ENCODE assay signal across 16 cellular contexts in the genomic region with DNA sequence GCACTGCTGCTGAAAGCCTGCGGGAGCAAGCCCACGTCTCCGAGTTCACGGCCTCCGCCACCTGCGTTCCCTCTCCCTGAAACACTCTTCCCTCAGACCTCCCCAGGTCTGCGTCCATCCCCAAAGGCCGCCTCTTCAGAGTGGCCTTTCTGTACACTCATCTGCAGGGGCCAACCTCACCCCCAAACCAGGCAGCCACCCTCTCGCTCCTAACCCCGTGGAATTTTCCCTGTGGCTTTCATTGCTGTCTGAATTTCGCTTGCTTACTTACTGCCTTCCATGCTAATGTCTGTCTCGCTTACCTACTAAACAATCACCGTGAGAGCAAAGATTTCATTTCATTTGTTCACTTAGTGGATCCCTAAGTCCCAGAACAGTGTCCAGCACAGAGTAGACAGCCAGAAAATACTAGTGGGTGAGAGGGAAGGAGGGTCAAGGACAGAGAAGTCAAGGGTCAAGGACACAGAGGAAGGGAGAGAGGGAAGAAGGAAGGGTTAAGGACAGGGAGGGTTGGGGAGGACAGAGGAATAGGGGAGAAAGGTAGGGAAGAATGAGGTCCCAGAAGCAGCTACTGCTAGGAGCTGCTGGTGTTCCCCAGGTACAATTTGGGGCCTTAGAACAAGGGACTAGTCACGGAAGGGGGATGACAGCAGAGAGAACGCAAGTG.
A peak's percentile ranks its signal among the peaks of the same experiment; 100 is the strongest.
DNase-seq lines count a peak whose midpoint lies in the region; ATAC-seq and TF ChIP-seq lines count a peak whose summit lies in the region.
"Had no signal": no experiment of that assay in that cellular context is flagged by ENCODE, and none has a peak within 500 bp of the region (broad histone marks: within the 10 kb centered on the region; RNA-seq: fewer than 3 reads in every experiment).

No MANE protein-coding gene starts in this region.

- no peak for DNase-seq in activated naive CD4-positive, alpha-beta T cell treated with anti-CD3 and anti-CD28 coated beads, Interleukin-2, amount 10 ng/mL, durations not matched to agents 7 days and 5 days
- no peak for DNase-seq in activated naive CD4-positive, alpha-beta T cell (lab: John Stamatoyannopoulos, UW)
- no peak for DNase-seq in activated T-helper 1 cell treated with anti-CD3 and anti-CD28 coated beads, Interleukin-12 subunit alpha, Interleukin-12 subunit beta, Interleukin-2, Interleukin-4 antibody, amounts not matched to agents 30 ng/mL and 10 ng/mL and 1 ng/mL, durations not matched to agents 14 hours and 24 hours and 36 hours (ENCODE audit: low spot score)
- no peak for DNase-seq in stimulated activated naive CD8-positive, alpha-beta T cell treated with anti-CD3 and anti-CD28 coated beads, Interleukin-15, amount 100 ng/mL, for 72 hours
- no peak for DNase-seq in adrenal gland
- DNase-seq: DMS153, H9, hippocampal formation, Karpas-422, NCI-H1694, NCI-H510A treated with DMSO at 0.1 percent for 48 hours, nucleus accumbens had no signal

- no peaks in the 10 kb centered on the region for H3K9me3 Mint-ChIP-seq in activated naive CD4-positive, alpha-beta T cell treated with anti-CD3 and anti-CD28 coated beads, Interleukin-2, amount 10 ng/mL, durations not matched to agents 7 days and 5 days
- no peaks in the 10 kb centered on the region for H3K9me3 Mint-ChIP-seq in activated T-helper 1 cell treated with anti-CD3 and anti-CD28 coated beads, Interleukin-12 subunit alpha, Interleukin-12 subunit beta, Interleukin-2, Interleukin-4 antibody, amounts not matched to agents 30 ng/mL and 10 ng/mL and 1 ng/mL, durations not matched to agents 14 hours and 24 hours and 36 hours
- H3K9me3 Mint-ChIP-seq in stimulated activated naive CD8-positive, alpha-beta T cell treated with anti-CD3 and anti-CD28 coated beads, Interleukin-15, amount 100 ng/mL, for 72 hours, result no peaks in the 10 kb centered on the region
- H3K9me3 Mint-ChIP-seq: H9 had no signal

- no peak for ATAC-seq in stimulated activated naive CD8-positive, alpha-beta T cell treated with anti-CD3 and anti-CD28 coated beads, Interleukin-15, amount 100 ng/mL, for 72 hours
- ATAC-seq in GM19463 (IDR thresholded peaks at IDR 0.05; ENCODE audit: unreplicated experiment) (no peak), GM19395 (IDR thresholded peaks at IDR 0.05; ENCODE audit: unreplicated experiment) (no peak)

- no peak overlapping the region for H3K4me3 Mint-ChIP-seq in activated naive CD4-positive, alpha-beta T cell treated with anti-CD3 and anti-CD28 coated beads, Interleukin-2, amount 10 ng/mL, durations not matched to agents 7 days and 5 days
- no peak overlapping the region for H3K4me3 Mint-ChIP-seq in activated T-helper 1 cell treated with anti-CD3 and anti-CD28 coated beads, Interleukin-12 subunit alpha, Interleukin-12 subunit beta, Interleukin-2, Interleukin-4 antibody, amounts not matched to agents 30 ng/mL and 10 ng/mL and 1 ng/mL, durations not matched to agents 14 hours and 24 hours and 36 hours
- H3K4me3 Mint-ChIP-seq in stimulated activated naive CD8-positive, alpha-beta T cell treated with anti-CD3 and anti-CD28 coated beads, Interleukin-15, amount 100 ng/mL, for 72 hours, result no peak overlapping the region
- H3K4me3 Mint-ChIP-seq: H9 had no signal

- peak overlapping the region; percentile 88 for H3K27ac ChIP-seq in mesodermal cell (ENCODE audit: low read depth, low read length, severe bottlenecking)
- H3K27ac ChIP-seq in adrenal gland, result no peak overlapping the region

- H3K4me1 ChIP-seq in mesodermal cell (ENCODE audit: control insufficient read depth, insufficient read depth, low read length, poor library complexity, severe bottlenecking) (peaks cover 54% of the 10 kb centered on the region), adrenal gland (replicated peaks in 1 of 2) (no peaks in the 10 kb centered on the region)

- H3K36me3 ChIP-seq in mesodermal cell (ENCODE audit: control insufficient read depth, insufficient read depth, low read length) (peaks cover 7% of the 10 kb centered on the region), adrenal gland (replicated peaks in 1 of 2) (no peaks in the 10 kb centered on the region)

- H3K4me3 ChIP-seq in mesodermal cell (ENCODE audit: extremely low read depth, insufficient read depth, low read length, poor library complexity, severe bottlenecking) (no peak overlapping the region), adrenal gland (no peak overlapping the region)

- no peaks in the 10 kb centered on the region for H3K27me3 ChIP-seq in adrenal gland
- H3K27me3 ChIP-seq: tibial nerve had no signal

- no peak for TF ChIP-seq POLR2A in adrenal gland (IDR thresholded peaks at IDR 0.05)

- peaks cover 51% of the 10 kb centered on the region for H3K4me1 Mint-ChIP-seq in activated naive CD4-positive, alpha-beta T cell treated with anti-CD3 and anti-CD28 coated beads, Interleukin-2, amount 10 ng/mL, durations not matched to agents 7 days and 5 days
- peaks cover 82% of the 10 kb centered on the region for H3K4me1 Mint-ChIP-seq in activated T-helper 1 cell treated with anti-CD3 and anti-CD28 coated beads, Interleukin-12 subunit alpha, Interleukin-12 subunit beta, Interleukin-2, Interleukin-4 antibody, amounts not matched to agents 30 ng/mL and 10 ng/mL and 1 ng/mL, durations not matched to agents 14 hours and 24 hours and 36 hours (ENCODE audit: low read depth)
- peaks cover 87% of the 10 kb centered on the region for H3K4me1 Mint-ChIP-seq in stimulated activated naive CD8-positive, alpha-beta T cell treated with anti-CD3 and anti-CD28 coated beads, Interleukin-15, amount 100 ng/mL, for 72 hours

- H3K9me3 ChIP-seq in mesodermal cell (ENCODE audit: control insufficient read depth, low read length) (no peaks in the 10 kb centered on the region), adrenal gland (replicated peaks in 1 of 3) (no peaks in the 10 kb centered on the region)
- H3K9me3 ChIP-seq: tibial nerve had no signal

- H3K27ac Mint-ChIP-seq in activated naive CD4-positive, alpha-beta T cell treated with anti-CD3 and anti-CD28 coated beads, Interleukin-2, amount 10 ng/mL, durations not matched to agents 7 days and 5 days, result peak overlapping the region; percentile 46
- peak overlapping the region; percentile 40 for H3K27ac Mint-ChIP-seq in activated T-helper 1 cell treated with anti-CD3 and anti-CD28 coated beads, Interleukin-12 subunit alpha, Interleukin-12 subunit beta, Interleukin-2, Interleukin-4 antibody, amounts not matched to agents 30 ng/mL and 10 ng/mL and 1 ng/mL, durations not matched to agents 14 hours and 24 hours and 36 hours
- peak overlapping the region; percentile 11 to 90 for H3K27ac Mint-ChIP-seq in stimulated activated naive CD8-positive, alpha-beta T cell treated with anti-CD3 and anti-CD28 coated beads, Interleukin-15, amount 100 ng/mL, for 72 hours

- TF ChIP-seq CTCF in adrenal gland (IDR thresholded peaks at IDR 0.05), result no peak

- peaks cover 57% of the 10 kb centered on the region for H3K36me3 Mint-ChIP-seq in activated naive CD4-positive, alpha-beta T cell treated with anti-CD3 and anti-CD28 coated beads, Interleukin-2, amount 10 ng/mL, durations not matched to agents 7 days and 5 days
- peaks cover 65% of the 10 kb centered on the region for H3K36me3 Mint-ChIP-seq in activated T-helper 1 cell treated with anti-CD3 and anti-CD28 coated beads, Interleukin-12 subunit alpha, Interleukin-12 subunit beta, Interleukin-2, Interleukin-4 antibody, amounts not matched to agents 30 ng/mL and 10 ng/mL and 1 ng/mL, durations not matched to agents 14 hours and 24 hours and 36 hours (ENCODE audit: low read depth)

- intact Hi-C loops in activated T-helper 1 cell treated with anti-CD3 and anti-CD28 coated beads, Interleukin-12 subunit alpha, Interleukin-12 subunit beta, Interleukin-2, Interleukin-4 antibody, amounts not matched to agents 30 ng/mL and 10 ng/mL and 1 ng/mL, durations not matched to agents 14 hours and 24 hours and 36 hours (cut with micrococcal nuclease), result no loop called here
- intact Hi-C loops in adrenal gland (cut with DNase I), result no loop called here

- no peaks in the 10 kb centered on the region for H3K27me3 Mint-ChIP-seq in activated naive CD4-positive, alpha-beta T cell treated with anti-CD3 and anti-CD28 coated beads, Interleukin-2, amount 10 ng/mL, durations not matched to agents 7 days and 5 days
- H3K27me3 Mint-ChIP-seq in activated T-helper 1 cell treated with anti-CD3 and anti-CD28 coated beads, Interleukin-12 subunit alpha, Interleukin-12 subunit beta, Interleukin-2, Interleukin-4 antibody, amounts not matched to agents 30 ng/mL and 10 ng/mL and 1 ng/mL, durations not matched to agents 14 hours and 24 hours and 36 hours (ENCODE audit: insufficient read depth), result no peaks in the 10 kb centered on the region
- H3K27me3 Mint-ChIP-seq in stimulated activated naive CD8-positive, alpha-beta T cell treated with anti-CD3 and anti-CD28 coated beads, Interleukin-15, amount 100 ng/mL, for 72 hours, result no peaks in the 10 kb centered on the region

- CTCF ChIA-PET in activated naive CD4-positive, alpha-beta T cell treated with anti-CD3 and anti-CD28 coated beads, Interleukin-2, amount 10 ng/mL, durations not matched to agents 7 days and 5 days (lab: Charles Lee), result no interaction called here

- 91% methylated on average over 10 to 15 of the region's 15 CpGs for WGBS in mesodermal cell (ENCODE audit: insufficient coverage in 2 of 2), 2 experiments
- 86 to 95% (median 93%) methylated on average over 15 of the region's 15 CpGs for WGBS in adrenal gland, 4 donors
